Comparison of ENCODE assay signal across 20 cellular contexts in genomic region chr6:10140824-10141223, GRCh38.
DNase-seq lines count a peak whose midpoint lies in the region; TF ChIP-seq lines count a peak whose summit lies in the region.
"Had no signal": no experiment of that assay in that cellular context is flagged by ENCODE, and none has a peak within 500 bp of the region (broad histone marks: within the 10 kb centered on the region; RNA-seq: fewer than 3 reads in every experiment).

No MANE protein-coding gene starts in this region.

- no peak overlapping the region for H3K4me2 ChIP-seq in mammary epithelial cell (ENCODE audit: insufficient read depth, low read depth, low read length)

- DNase-seq in NCI-H1092 treated with DMSO at 0.1 percent for 48 hours (lab: John Stamatoyannopoulos, UW) (peak; percentile 7), NCI-H1092 (lab: John Stamatoyannopoulos, UW) (no peak), NCI-H2196 treated with DMSO at 0.1 percent for 48 hours (lab: John Stamatoyannopoulos, UW; ENCODE audit: unreplicated experiment) (peak; percentile 30), mammary epithelial cell (peak; percentile 60), smooth muscle cell of the brain vasculature (ENCODE audit: low read depth, low spot score) (peak; percentile 10), stomach (no peak), retina (no peak), AG08395 (ENCODE audit: low spot score) (no peak)
- DNase-seq: 8988T; activated naive CD8-positive, alpha-beta T cell treated with anti-CD3 and anti-CD28 coated beads, Interleukin-2, amount 10 ng/mL, durations not matched to agents 7 days and 5 days; activated T-cell treated with anti-CD3 and anti-CD28 coated beads, Interleukin-2, amount 50 U/mL, for 4 hours; C1 segment of cervical spinal cord; caudate nucleus; DMS53; effector memory CD4-positive, alpha-beta T cell; midbrain; NCI-H226; stimulated activated CD4-positive, alpha-beta T cell treated with anti-CD3 and anti-CD28 coated beads, Interleukin-2, amount 100 ng/mL, for 48 hours; testis had no signal

- no peak for TF ChIP-seq POLR2A in stomach (IDR thresholded peaks at IDR 0.05)

- no TSS peak for BruUV-seq in mammary epithelial cell (replicated peaks; lab: Mats Ljungman, UMichigan)

- peaks cover 2% of the 10 kb centered on the region for H3K9me3 ChIP-seq in mammary epithelial cell (replicated peaks; ENCODE audit: insufficient read depth, low read length)
- H3K9me3 ChIP-seq in stomach: no peaks in the 10 kb centered on the region
- H3K9me3 ChIP-seq: neutrophil, testis had no signal

- dilution Hi-C loops in mammary epithelial cell (cut with HindIII; ENCODE audit: low sequenced_read_pairs): no loop called here

- 67% methylated on average over 3 of the region's 3 CpGs for WGBS in mammary epithelial cell (ENCODE audit: low coverage, missing lambda C conversion rate)
- 34 to 51% (median 48%) methylated on average over 3 of the region's 3 CpGs for WGBS in stomach, 5 donors

- TF ChIP-seq EP300 in stomach (IDR thresholded peaks at IDR 0.05): no peak

- no peak overlapping the region for H3K27ac ChIP-seq in mammary epithelial cell (ENCODE audit: insufficient read depth, low read depth, low read length)
- no peak overlapping the region for H3K27ac ChIP-seq in stomach
- H3K27ac ChIP-seq: neutrophil, testis had no signal

- H3K36me3 ChIP-seq in mammary epithelial cell (ENCODE audit: insufficient read depth, low read length): no peaks in the 10 kb centered on the region
- no peaks in the 10 kb centered on the region for H3K36me3 ChIP-seq in stomach
- H3K36me3 ChIP-seq: neutrophil had no signal

- intact Hi-C loops in mammary epithelial cell (cut with micrococcal nuclease): no loop called here
- intact Hi-C loops in stomach (cut with DNase I; ENCODE audit: low total_unique reads): no loop called here

- CTCF ChIA-PET in mammary epithelial cell (lab: Charles Lee; ENCODE audit: low non-redundant PET): no interaction called here

- H3K4me3 ChIP-seq in mammary epithelial cell (replicated peaks in 1 of 3; ENCODE audit: insufficient read depth in 1 of 3, low read depth in 2 of 3, low read length in 3 of 3): no peak overlapping the region
- no peak overlapping the region for H3K4me3 ChIP-seq in stomach
- H3K4me3 ChIP-seq: testis had no signal

- no peaks in the 10 kb centered on the region for H3K79me2 ChIP-seq in mammary epithelial cell (ENCODE audit: insufficient read depth, low read length)

- in situ Hi-C loops in mammary epithelial cell (cut with MboI; ENCODE audit: low sequenced_read_pairs in 2 of 2): no loop called here

- H3K27me3 ChIP-seq in mammary epithelial cell (ENCODE audit: insufficient read depth, low read length) (no peaks in the 10 kb centered on the region), stomach (no peaks in the 10 kb centered on the region)
- H3K27me3 ChIP-seq: neutrophil, testis had no signal

- H2AFZ ChIP-seq in mammary epithelial cell (ENCODE audit: low read depth, low read length): no peak overlapping the region

- no peak overlapping the region for H3K9ac ChIP-seq in mammary epithelial cell (ENCODE audit: insufficient read depth, low read length)

- H3K4me1 ChIP-seq in mammary epithelial cell (ENCODE audit: insufficient read depth, low read length) (peaks cover 16% of the 10 kb centered on the region), stomach (no peaks in the 10 kb centered on the region)
- H3K4me1 ChIP-seq: testis had no signal

- H4K20me1 ChIP-seq in mammary epithelial cell (ENCODE audit: insufficient read depth, low read length): no peaks in the 10 kb centered on the region

- TF ChIP-seq CTCF in mammary epithelial cell (conservative IDR thresholded peaks at IDR 0.05 in 1 of 2, IDR thresholded peaks at IDR 0.05 in 1 of 2; ENCODE audit: extremely low read depth in 1 of 2, insufficient read depth in 1 of 2, low read depth in 1 of 2, low read length in 2 of 2) (no peak), stomach (IDR thresholded peaks at IDR 0.05) (no peak)

Comparison
In these comparisons a context has a peak if more than half of its experiments do, and no peak if none do; other contexts are left out.
1. DNase-seq: peak in NCI-H1092 treated with DMSO at 0.1 percent for 48 hours (single experiment), NCI-H2196 treated with DMSO at 0.1 percent for 48 hours (single experiment), mammary epithelial cell (single experiment) and smooth muscle cell of the brain vasculature (single experiment); none in NCI-H1092 (single experiment), stomach (single experiment), retina (single experiment) and AG08395 (single experiment).